23 cellular contexts compared by ENCODE assay signal in genomic region chr17:19360772-19361171, GRCh38. TPM values are rescaled to one million over a fixed set of nuclear protein-coding genes. Genes with fewer than 3 reads are reported as not detected.
DNase-seq lines count a peak whose midpoint lies in the region; ATAC-seq and TF ChIP-seq lines count a peak whose summit lies in the region.
"Had no signal": no experiment of that assay in that cellular context is flagged by ENCODE, and none has a peak within 500 bp of the region (broad histone marks: within the 10 kb centered on the region; RNA-seq: fewer than 3 reads in every experiment).

No MANE protein-coding gene starts in this region.

- POLR2A ChIA-PET in IMR-90 (lab: Charles Lee; ENCODE audit: unreplicated experiment) = no interaction called here

- H3K36me3 Mint-ChIP-seq in CD14-positive monocyte (no peaks in the 10 kb centered on the region), neural crest cell (ENCODE audit: low read depth) (no peaks in the 10 kb centered on the region)
- no peaks in the 10 kb centered on the region for H3K36me3 Mint-ChIP-seq in activated T-helper 17 cell treated with anti-CD3 and anti-CD28 coated beads, Interleukin-2, amount 50 U/mL, for 72 hours (ENCODE audit: low read depth)
- H3K36me3 Mint-ChIP-seq: CD4-positive, CD25-positive, alpha-beta regulatory T cell had no signal

- H2AK9ac ChIP-seq in IMR-90 (replicated peaks; ENCODE audit: low read depth, low read length, poor library complexity) = no peak overlapping the region

- intact Hi-C loops in CD14-positive monocyte (cut with micrococcal nuclease) (loop anchor here (5.0 to 10.0 kb wide), 3 partner anchors 54 to 407 kb away; partner anchors contain the start of genes ALDH3A2 (in 2 of the 2) and RNF112 (in 1 of the 2)), IMR-90 (cut with micrococcal nuclease) (loop anchor here (5.0 kb wide), 2 partner anchors 287 to 312 kb away; partner anchors contain the start of gene ALDH3A2)

- no peak overlapping the region for H4K5ac ChIP-seq in IMR-90 (ENCODE audit: low read depth, low read length)

- H3K27me3 Mint-ChIP-seq in CD14-positive monocyte (ENCODE audit: low read depth in 3 of 3) (peaks cover 26 to 48% (median 31%) of the 10 kb centered on the region in 3 donors), neural crest cell (ENCODE audit: low read depth) (peaks cover 3% of the 10 kb centered on the region)
- peaks cover 18% of the 10 kb centered on the region for H3K27me3 Mint-ChIP-seq in activated T-helper 17 cell treated with anti-CD3 and anti-CD28 coated beads, Interleukin-2, amount 50 U/mL, for 72 hours

- H4K8ac ChIP-seq in IMR-90 (ENCODE audit: low read depth in 2 of 2, low read length in 2 of 2) = no peak overlapping the region

- H2AK5ac ChIP-seq in IMR-90 (ENCODE audit: low read depth, low read length) = peak overlapping the region; percentile 15; the same call in 1 of the 2 replicates

- no peak overlapping the region for H2BK120ac ChIP-seq in IMR-90 (ENCODE audit: low read depth, low read length)

- no peak overlapping the region for H3K56ac ChIP-seq in IMR-90 (ENCODE audit: extremely low read depth, insufficient read depth, low read length)

- no peak for ATAC-seq in IMR-90 (ENCODE audit: low read depth)
- no peak for ATAC-seq in activated T-helper 17 cell treated with anti-CD3 and anti-CD28 coated beads, Interleukin-2, amount 50 U/mL, for 72 hours (replicated peaks)
- ATAC-seq: GM12878, Right ventricle myocardium inferior had no signal

- H3K27ac Mint-ChIP-seq in CD14-positive monocyte (no peak overlapping the region), neural crest cell (ENCODE audit: unreplicated experiment) (peak overlapping the region; percentile 64)
- H3K27ac Mint-ChIP-seq in activated T-helper 17 cell treated with anti-CD3 and anti-CD28 coated beads, Interleukin-2, amount 50 U/mL, for 72 hours = no peak overlapping the region
- H3K27ac Mint-ChIP-seq: H9 had no signal

- no peak overlapping the region for H2BK5ac ChIP-seq in IMR-90 (ENCODE audit: low read depth, low read length, poor library complexity, severe bottlenecking)

- no peak overlapping the region for H3K4me3 ChIP-seq in IMR-90 (ENCODE audit: insufficient read depth, low read depth, low read length)
- H3K4me3 ChIP-seq: GM12878, GM23248 had no signal

- TF ChIP-seq CTCF in CD14-positive monocyte (IDR thresholded peaks at IDR 0.05) = no peak
- TF ChIP-seq CTCF in IMR-90 (conservative IDR thresholded peaks at IDR 0.05; ENCODE audit: low read depth, low read length) = no peak
- TF ChIP-seq CTCF in neural crest cell (conservative IDR thresholded peaks at IDR 0.05) = no peak

- H3K4me3 Mint-ChIP-seq in CD14-positive monocyte (peak overlapping the region in 1 of 2 donors; percentile 33), neural crest cell (peak overlapping the region; percentile 91)
- peak overlapping the region; percentile 82 for H3K4me3 Mint-ChIP-seq in activated T-helper 17 cell treated with anti-CD3 and anti-CD28 coated beads, Interleukin-2, amount 50 U/mL, for 72 hours

- TF ChIP-seq POLR2A in IMR-90 (IDR thresholded peaks at IDR 0.05; ENCODE audit: low read depth, low read length) = no peak

- H3K18ac ChIP-seq in IMR-90 (ENCODE audit: low read depth, low read length) = no peak overlapping the region

- no peak overlapping the region for H3K23ac ChIP-seq in IMR-90 (ENCODE audit: low read depth, low read length)

- H3K36me3 ChIP-seq in IMR-90 (ENCODE audit: control insufficient read depth, insufficient read depth, low read length) = peaks cover 6% of the 10 kb centered on the region
- H3K36me3 ChIP-seq: BE2C had no signal

- H3K4ac ChIP-seq in IMR-90 (ENCODE audit: low read depth, low read length) = no peak overlapping the region

- H2AFZ ChIP-seq in IMR-90 (replicated peaks; ENCODE audit: low read length, poor library complexity) = no peak overlapping the region
- H2AFZ ChIP-seq: GM23248 had no signal

- dilution Hi-C loops in IMR-90 (cut with HindIII; ENCODE audit: low sequenced_read_pairs, unreplicated experiment) = no loop called here

- no peaks in the 10 kb centered on the region for H4K20me1 ChIP-seq in IMR-90 (ENCODE audit: insufficient read depth, low read length)

- H3K4me2 ChIP-seq in IMR-90 (ENCODE audit: low read depth, low read length) = no peak overlapping the region
- H3K4me2 ChIP-seq: KMS-11 had no signal

- peaks cover 4 to 11% of the 10 kb centered on the region in 2 experiments; a peak in 3 of 4 replicates for H3K79me1 ChIP-seq in IMR-90 (ENCODE audit: low read depth in 1 of 2, low read length in 2 of 2)

- CTCF ChIA-PET in IMR-90 (lab: Yijun Ruan, JAX) = no interaction called here

- H3K4me1 Mint-ChIP-seq in CD14-positive monocyte = peaks cover 13% of the 10 kb centered on the region
- H3K4me1 Mint-ChIP-seq in activated T-helper 17 cell treated with anti-CD3 and anti-CD28 coated beads, Interleukin-2, amount 50 U/mL, for 72 hours = peaks cover 5% of the 10 kb centered on the region
- peaks cover 16% of the 10 kb centered on the region for H3K4me1 Mint-ChIP-seq in neural crest cell

- in situ Hi-C loops in IMR-90 (cut with MboI; ENCODE audit: low sequenced_read_pairs) = loop anchor here (5.0 kb wide), 2 partner anchors 87 to 402 kb away; no protein-coding TSS in a partner anchor

- H3K9me3 Mint-ChIP-seq in CD14-positive monocyte = no peaks in the 10 kb centered on the region
- no peaks in the 10 kb centered on the region for H3K9me3 Mint-ChIP-seq in activated T-helper 17 cell treated with anti-CD3 and anti-CD28 coated beads, Interleukin-2, amount 50 U/mL, for 72 hours
- H3K9me3 Mint-ChIP-seq in neural crest cell = no peaks in the 10 kb centered on the region
- H3K9me3 Mint-ChIP-seq: CD4-positive, CD25-positive, alpha-beta regulatory T cell; H9 had no signal

- no peaks in the 10 kb centered on the region for H3K9me3 ChIP-seq in IMR-90 (ENCODE audit: control insufficient read depth, insufficient read depth, low read length)
- H3K9me3 ChIP-seq: BE2C had no signal

- H3K9me1 ChIP-seq in IMR-90 (ENCODE audit: insufficient read depth, low read length) = peaks cover 9% of the 10 kb centered on the region

- no peak overlapping the region for H3K14ac ChIP-seq in IMR-90 (replicated peaks; ENCODE audit: low read depth, low read length)

- no peak overlapping the region for H2BK20ac ChIP-seq in IMR-90 (ENCODE audit: low read depth, low read length)

- DNase-seq in CD14-positive monocyte (ENCODE audit: low spot score) (peak; percentile 29), IMR-90 (no peak), neural crest cell (ENCODE audit: low read depth, low spot score) (no peak), foreskin melanocyte (no peak), NCI-H82 treated with DMSO at 0.1 percent for 48 hours (lab: John Stamatoyannopoulos, UW; ENCODE audit: unreplicated experiment) (no peak), EL (no peak)
- no peak for DNase-seq in activated effector memory CD4-positive, alpha-beta T cell treated with anti-CD3 and anti-CD28 coated beads, Interleukin-2, amount 50 U/mL, for 16 hours
- DNase-seq: BE2C; CD4-positive, CD25-positive, alpha-beta regulatory T cell; DMS 273 treated with DMSO at 0.1 percent for 48 hours; DMS79 treated with DMSO at 0.1 percent for 48 hours; GM23248; H9; NCI-H1105; NCI-H146; NCI-H2029; NCI-H2227 treated with DMSO at 0.1 percent for 48 hours; NCI-H510A had no signal

- WGBS in IMR-90 (ENCODE audit: extremely low coverage in 2 of 2, insufficient read length in 1 of 2), 2 experiments = 94% methylated on average over 6 of the region's 8 CpGs; no CpG with 5 or more reads in 1 of the 2 experiments

- H3K27me3 ChIP-seq in IMR-90 (ENCODE audit: control insufficient read depth, insufficient read depth, low read length) = no peaks in the 10 kb centered on the region
- H3K27me3 ChIP-seq: BE2C had no signal

- peaks cover 10% of the 10 kb centered on the region for H3K4me1 ChIP-seq in IMR-90 (ENCODE audit: control insufficient read depth, insufficient read depth, low read length)
- H3K4me1 ChIP-seq: BE2C had no signal

- TF ChIP-seq RAD21 in IMR-90 (IDR thresholded peaks at IDR 0.05; ENCODE audit: low read length) = no peak

- no TSS peak for BruUV-seq in IMR-90 (replicated peaks; lab: Mats Ljungman, UMichigan)

- H2BK15ac ChIP-seq in IMR-90 (ENCODE audit: low read depth, low read length) = no peak overlapping the region

- no peak overlapping the region for H3K27ac ChIP-seq in IMR-90 (ENCODE audit: insufficient read depth, low read length)
- H3K27ac ChIP-seq: GM23248, KMS-11 had no signal

- H3K9ac ChIP-seq in IMR-90 (ENCODE audit: low read depth, low read length) = no peak overlapping the region
- H3K9ac ChIP-seq: GM23248, KMS-11 had no signal

- no peak overlapping the region for H4K91ac ChIP-seq in IMR-90 (ENCODE audit: insufficient read depth, low read depth, low read length)

RNA-seq across cellular contexts. Expression of gene B9D1, which starts 1.8 kb away (rescaled TPM):
- polyA plus RNA-seq in CD14-positive monocyte (not detected), IMR-90 (2012; rRNA removed) (43.8 and 54.9 TPM in 2 replicates)
- total RNA-seq in IMR-90 (2012; rRNA removed) (23.3 and 42.5 TPM in 2 replicates), neural crest cell (15.4 and 17.9 TPM in 2 replicates)
- 53.7 and 71.4 TPM in 2 replicates for polyA plus RNA-seq in IMR-90 (2012; cell fraction: cytosol; rRNA removed)
- 30.7 and 46.9 TPM in 2 replicates for polyA plus RNA-seq in IMR-90 (2012; cell fraction: nucleus; rRNA removed; ENCODE audit: low replicate concordance)
- 1 to 10 TPM; 2.8 to 3.4 TPM for total RNA-seq in activated T-helper 17 cell treated with anti-CD3 and anti-CD28 coated beads, Interleukin-2, amount 50 U/mL, for 72 hours

RNA-seq across cellular contexts. Expression of gene MAPK7, which starts 17.5 kb away (rescaled TPM):
- 1 to 10 TPM; 9.3 to 10.0 TPM for polyA plus RNA-seq in CD14-positive monocyte
- total RNA-seq in IMR-90 (2012; rRNA removed) = 6.4 and 9.7 TPM in 2 replicates
- 20.7 and 25.4 TPM in 2 replicates for polyA plus RNA-seq in IMR-90 (2012; rRNA removed)
- 31.6 and 31.9 TPM in 2 replicates for polyA plus RNA-seq in IMR-90 (2012; cell fraction: cytosol; rRNA removed)
- polyA plus RNA-seq in IMR-90 (2012; cell fraction: nucleus; rRNA removed; ENCODE audit: low replicate concordance) = 48.2 and 94.1 TPM in 2 replicates
- 10 to 100 TPM; 22.1 to 39.3 TPM for total RNA-seq in activated T-helper 17 cell treated with anti-CD3 and anti-CD28 coated beads, Interleukin-2, amount 50 U/mL, for 72 hours
- 39.3 and 39.5 TPM in 2 replicates for total RNA-seq in neural crest cell

RNA-seq across cellular contexts. Expression of gene MFAP4, which starts 26.2 kb away (rescaled TPM):
- polyA plus RNA-seq in CD14-positive monocyte (under 1 TPM; 0.12 to 0.73 TPM), IMR-90 (2012; rRNA removed) (69.5 and 71.6 TPM in 2 replicates)
- total RNA-seq in IMR-90 (2012; rRNA removed) (5.0 and 7.0 TPM in 2 replicates), neural crest cell (0.26 and 0.43 TPM in 2 replicates)
- polyA plus RNA-seq in IMR-90 (2012; cell fraction: cytosol; rRNA removed) = 64.0 and 103 TPM in 2 replicates
- polyA plus RNA-seq in IMR-90 (2012; cell fraction: nucleus; rRNA removed; ENCODE audit: low replicate concordance) = 30.2 and 36.0 TPM in 2 replicates
- not detected for total RNA-seq in activated T-helper 17 cell treated with anti-CD3 and anti-CD28 coated beads, Interleukin-2, amount 50 U/mL, for 72 hours
- total RNA-seq: CD4-positive, CD25-positive, alpha-beta regulatory T cell; HT1080 had no signal
- polyA plus RNA-seq: CD4-positive, CD25-positive, alpha-beta regulatory T cell had no signal

RNA-seq across cellular contexts. Expression of gene RNF112, which starts 50.3 kb away (rescaled TPM):
- not detected for polyA plus RNA-seq in CD14-positive monocyte
- 1.7 and 2.5 TPM in 2 replicates for total RNA-seq in IMR-90 (2012; rRNA removed)
- 5.5 and 5.7 TPM in 2 replicates for polyA plus RNA-seq in IMR-90 (2012; rRNA removed)
- 2.2 and 2.8 TPM in 2 replicates for polyA plus RNA-seq in IMR-90 (2012; cell fraction: cytosol; rRNA removed)
- polyA plus RNA-seq in IMR-90 (2012; cell fraction: nucleus; rRNA removed; ENCODE audit: low replicate concordance) = 32.3 and 51.9 TPM in 2 replicates
- total RNA-seq in activated T-helper 17 cell treated with anti-CD3 and anti-CD28 coated beads, Interleukin-2, amount 50 U/mL, for 72 hours = 1 to 10 TPM in 1 of 2 donors, under 1 TPM in 1; 0.56 to 3.1 TPM
- 0.84 and 1.2 TPM in 2 replicates for total RNA-seq in neural crest cell
- total RNA-seq: GM12878, HT1080 had no signal
- polyA plus RNA-seq: CD4-positive, CD25-positive, alpha-beta regulatory T cell; GM12878 had no signal
